ENCODE assay signal across 33 cellular contexts in genomic region chr10:75495434-75496190, GRCh38.
"Had no signal": no experiment of that assay in that cellular context is flagged by ENCODE, and none has a peak within 500 bp of the region (broad histone marks: within the 10 kb centered on the region; RNA-seq: fewer than 3 reads in every experiment).

No MANE protein-coding gene starts in this region.

- ATAC-seq: activated CD4-positive, alpha-beta T cell treated with anti-CD3 and anti-CD28 coated beads for 36 hours; activated CD8-positive, alpha-beta memory T cell treated with anti-CD3 and anti-CD28 coated beads, Interleukin-2, amount 10 ng/mL, durations not matched to agents 7 days and 5 days; activated CD8-positive, alpha-beta T cell treated with anti-CD3 and anti-CD28 coated beads, Interleukin-2, amount 10 ng/mL, durations not matched to agents 7 days and 5 days; activated naive CD8-positive, alpha-beta T cell treated with anti-CD3 and anti-CD28 coated beads, Interleukin-2, amount 50 U/mL, for 24 hours; effector memory CD8-positive, alpha-beta T cell; foreskin keratinocyte; gastrocnemius medialis; heart left ventricle had no signal

- H3K27ac ChIP-seq: ascending aorta, brain microvascular endothelial cell, coronary artery, dorsolateral prefrontal cortex, esophagus muscularis mucosa, foreskin keratinocyte, gastrocnemius medialis, heart left ventricle had no signal

- H3K27ac Mint-ChIP-seq: activated CD4-positive, alpha-beta memory T cell treated with anti-CD3 and anti-CD28 coated beads for 36 hours; activated CD4-positive, alpha-beta T cell treated with anti-CD3 and anti-CD28 coated beads for 36 hours; activated CD4-positive, alpha-beta T cell treated with anti-CD3 and anti-CD28 coated beads, Interleukin-2, amount 10 ng/mL, durations not matched to agents 24 days and 14 days; activated CD8-positive, alpha-beta memory T cell treated with anti-CD3 and anti-CD28 coated beads, Interleukin-2, amount 10 ng/mL, durations not matched to agents 7 days and 5 days; activated CD8-positive, alpha-beta T cell treated with anti-CD3 and anti-CD28 coated beads, Interleukin-2, amount 10 ng/mL, durations not matched to agents 7 days and 5 days; activated naive CD8-positive, alpha-beta T cell treated with anti-CD3 and anti-CD28 coated beads for 36 hours; activated naive CD8-positive, alpha-beta T cell treated with anti-CD3 and anti-CD28 coated beads, Interleukin-2, amount 50 U/mL, for 24 hours; activated T-helper 1 cell treated with anti-CD3 and anti-CD28 coated beads, Interleukin-12 subunit alpha, Interleukin-12 subunit beta, Interleukin-2, Interleukin-4 antibody, amounts not matched to agents 30 ng/mL and 10 ng/mL and 1 ng/mL, durations not matched to agents 14 hours and 24 hours and 36 hours; activated T-helper 2 cell treated with anti-CD3 and anti-CD28 coated beads, Interferon-gamma antibody, Interleukin-2, Interleukin-4, amounts not matched to agents 10 μg/mL and 5 μg/mL and 100 μg/mL, durations not matched to agents 14 hours and 24 hours and 36 hours; dendritic cell treated with granulocyte-macrophage colony-stimulating factor and Interleukin-4, amounts not matched to agents 40 ng/mL and 50 ng/mL, for 4 days; effector memory CD8-positive, alpha-beta T cell had no signal

- H3K4me3 ChIP-seq: ascending aorta, coronary artery, dorsolateral prefrontal cortex, esophagus muscularis mucosa, gastrocnemius medialis, heart left ventricle had no signal

- DNase-seq: activated CD4-positive, alpha-beta memory T cell treated with anti-CD3 and anti-CD28 coated beads for 36 hours; activated CD4-positive, alpha-beta T cell treated with anti-CD3 and anti-CD28 coated beads for 36 hours; activated CD4-positive, alpha-beta T cell treated with anti-CD3 and anti-CD28 coated beads, Interleukin-2, amount 10 ng/mL, durations not matched to agents 24 days and 14 days; activated CD4-positive, CD25-positive, alpha-beta regulatory T cell; activated CD4-positive, CD25-positive, alpha-beta regulatory T cell treated with anti-CD3 and anti-CD28 coated beads, Interleukin-2, amount 50 U/mL, for 72 hours; activated CD8-positive, alpha-beta memory T cell treated with anti-CD3 and anti-CD28 coated beads, Interleukin-2, amount 10 ng/mL, durations not matched to agents 7 days and 5 days; activated CD8-positive, alpha-beta memory T cell treated with anti-CD3 and anti-CD28 coated beads, Interleukin-2, amount 50 U/mL, for 4 hours; activated CD8-positive, alpha-beta T cell treated with anti-CD3 and anti-CD28 coated beads, Interleukin-2, amount 10 ng/mL, durations not matched to agents 7 days and 5 days; activated effector memory CD4-positive, alpha-beta T cell treated with anti-CD3 and anti-CD28 coated beads, Interleukin-2, amount 50 U/mL, for 16 hours; activated naive CD4-positive, alpha-beta T cell; activated naive CD4-positive, alpha-beta T cell treated with anti-CD3 and anti-CD28 coated beads, Interleukin-2, amount 50 U/mL, for 16 hours; activated naive CD8-positive, alpha-beta T cell treated with anti-CD3 and anti-CD28 coated beads for 36 hours; activated naive CD8-positive, alpha-beta T cell treated with anti-CD3 and anti-CD28 coated beads, Interleukin-2, amount 50 U/mL, for 24 hours; activated T-cell treated with anti-CD3 and anti-CD28 coated beads, Interleukin-2, amount 50 U/mL, for 1 hour; activated T-cell treated with anti-CD3 and anti-CD28 coated beads, Interleukin-2, amount 50 U/mL, for 48 hours; brain microvascular endothelial cell; dorsolateral prefrontal cortex; effector memory CD8-positive, alpha-beta T cell; erythroblast; foreskin keratinocyte; gastrocnemius medialis; glutamatergic neuron; heart left ventricle; T-helper 1 cell; T-helper 2 cell had no signal

- H3K27me3 ChIP-seq: ascending aorta, brain microvascular endothelial cell, esophagus muscularis mucosa, gastrocnemius medialis, heart left ventricle had no signal

- H3K9me3 Mint-ChIP-seq: activated CD4-positive, alpha-beta memory T cell treated with anti-CD3 and anti-CD28 coated beads for 36 hours; activated CD4-positive, alpha-beta T cell treated with anti-CD3 and anti-CD28 coated beads, Interleukin-2, amount 10 ng/mL, durations not matched to agents 24 days and 14 days; activated naive CD8-positive, alpha-beta T cell treated with anti-CD3 and anti-CD28 coated beads for 36 hours; activated naive CD8-positive, alpha-beta T cell treated with anti-CD3 and anti-CD28 coated beads, Interleukin-2, amount 50 U/mL, for 24 hours; activated T-helper 1 cell treated with anti-CD3 and anti-CD28 coated beads, Interleukin-12 subunit alpha, Interleukin-12 subunit beta, Interleukin-2, Interleukin-4 antibody, amounts not matched to agents 30 ng/mL and 10 ng/mL and 1 ng/mL, durations not matched to agents 14 hours and 24 hours and 36 hours; activated T-helper 2 cell treated with anti-CD3 and anti-CD28 coated beads, Interferon-gamma antibody, Interleukin-2, Interleukin-4, amounts not matched to agents 10 μg/mL and 5 μg/mL and 100 μg/mL, durations not matched to agents 14 hours and 24 hours and 36 hours; central memory CD8-positive, alpha-beta T cell had no signal

- H3K9me3 ChIP-seq: ascending aorta, esophagus muscularis mucosa, gastrocnemius medialis, heart left ventricle had no signal

- H3K27me3 Mint-ChIP-seq: activated CD4-positive, alpha-beta memory T cell treated with anti-CD3 and anti-CD28 coated beads for 36 hours; activated CD4-positive, alpha-beta T cell treated with anti-CD3 and anti-CD28 coated beads, Interleukin-2, amount 10 ng/mL, durations not matched to agents 24 days and 14 days; dendritic cell treated with granulocyte-macrophage colony-stimulating factor and Interleukin-4, amounts not matched to agents 40 ng/mL and 50 ng/mL, for 4 days had no signal

- FAIRE-seq: bronchial epithelial cell had no signal

- H3K36me3 ChIP-seq: ascending aorta, brain microvascular endothelial cell, esophagus muscularis mucosa, gastrocnemius medialis, heart left ventricle had no signal

- H3K4me1 Mint-ChIP-seq: activated CD4-positive, alpha-beta T cell treated with anti-CD3 and anti-CD28 coated beads for 36 hours; activated CD4-positive, alpha-beta T cell treated with anti-CD3 and anti-CD28 coated beads, Interleukin-2, amount 10 ng/mL, durations not matched to agents 24 days and 14 days; activated CD8-positive, alpha-beta memory T cell treated with anti-CD3 and anti-CD28 coated beads, Interleukin-2, amount 10 ng/mL, durations not matched to agents 7 days and 5 days; activated naive CD8-positive, alpha-beta T cell treated with anti-CD3 and anti-CD28 coated beads for 36 hours; activated naive CD8-positive, alpha-beta T cell treated with anti-CD3 and anti-CD28 coated beads, Interleukin-2, amount 50 U/mL, for 24 hours; central memory CD8-positive, alpha-beta T cell had no signal

- H3K36me3 Mint-ChIP-seq: activated CD4-positive, alpha-beta memory T cell treated with anti-CD3 and anti-CD28 coated beads for 36 hours; activated CD8-positive, alpha-beta memory T cell treated with anti-CD3 and anti-CD28 coated beads, Interleukin-2, amount 10 ng/mL, durations not matched to agents 7 days and 5 days; activated naive CD8-positive, alpha-beta T cell treated with anti-CD3 and anti-CD28 coated beads for 36 hours had no signal

- H3K4me1 ChIP-seq: foreskin keratinocyte, gastrocnemius medialis had no signal

- H3K4me3 Mint-ChIP-seq: activated CD4-positive, alpha-beta memory T cell treated with anti-CD3 and anti-CD28 coated beads for 36 hours; activated CD4-positive, alpha-beta T cell treated with anti-CD3 and anti-CD28 coated beads for 36 hours; activated CD4-positive, alpha-beta T cell treated with anti-CD3 and anti-CD28 coated beads, Interleukin-2, amount 10 ng/mL, durations not matched to agents 24 days and 14 days; activated CD8-positive, alpha-beta memory T cell treated with anti-CD3 and anti-CD28 coated beads, Interleukin-2, amount 10 ng/mL, durations not matched to agents 7 days and 5 days; activated CD8-positive, alpha-beta T cell treated with anti-CD3 and anti-CD28 coated beads, Interleukin-2, amount 10 ng/mL, durations not matched to agents 7 days and 5 days; activated naive CD8-positive, alpha-beta T cell treated with anti-CD3 and anti-CD28 coated beads for 36 hours; activated naive CD8-positive, alpha-beta T cell treated with anti-CD3 and anti-CD28 coated beads, Interleukin-2, amount 50 U/mL, for 24 hours; activated T-helper 1 cell treated with anti-CD3 and anti-CD28 coated beads, Interleukin-12 subunit alpha, Interleukin-12 subunit beta, Interleukin-2, Interleukin-4 antibody, amounts not matched to agents 30 ng/mL and 10 ng/mL and 1 ng/mL, durations not matched to agents 14 hours and 24 hours and 36 hours; central memory CD8-positive, alpha-beta T cell; dendritic cell treated with granulocyte-macrophage colony-stimulating factor and Interleukin-4, amounts not matched to agents 40 ng/mL and 50 ng/mL, for 4 days; effector memory CD8-positive, alpha-beta T cell had no signal
